Comparison of ENCODE assay signal across 9 cellular contexts in genomic region chr14:95452176-95452889, GRCh38.
DNase-seq lines count a peak whose midpoint lies in the region; ATAC-seq, FAIRE-seq and TF ChIP-seq lines count a peak whose summit lies in the region.
"Had no signal": no experiment of that assay in that cellular context is flagged by ENCODE, and none has a peak within 500 bp of the region (broad histone marks: within the 10 kb centered on the region; RNA-seq: fewer than 3 reads in every experiment).

No MANE protein-coding gene starts in this region.

- no peaks in the 10 kb centered on the region for H3K27me3 ChIP-seq in OCI-LY1 (ENCODE audit: insufficient read depth, low read length)
- H3K27me3 ChIP-seq in testis = no peaks in the 10 kb centered on the region

- H3K27me3 Mint-ChIP-seq in activated naive CD4-positive, alpha-beta T cell treated with anti-CD3 and anti-CD28 coated beads, Interleukin-2, amount 10 ng/mL, durations not matched to agents 7 days and 5 days = no peaks in the 10 kb centered on the region
- H3K27me3 Mint-ChIP-seq: central memory CD8-positive, alpha-beta T cell had no signal

- no peaks in the 10 kb centered on the region for H3K9me2 ChIP-seq in OCI-LY1 (ENCODE audit: low read depth, low read length)

- H3K27ac ChIP-seq in OCI-LY1 (ENCODE audit: low read depth, low read length, poor library complexity, severe bottlenecking) (no peak overlapping the region), testis (no peak overlapping the region)

- no peaks in the 10 kb centered on the region for H3K36me3 ChIP-seq in OCI-LY1 (ENCODE audit: insufficient read depth, low read length)
- no peaks in the 10 kb centered on the region for H3K36me3 ChIP-seq in testis (ENCODE audit: low read depth, missing control alignments)

- H3K9me3 Mint-ChIP-seq in activated naive CD4-positive, alpha-beta T cell treated with anti-CD3 and anti-CD28 coated beads, Interleukin-2, amount 10 ng/mL, durations not matched to agents 7 days and 5 days = no peaks in the 10 kb centered on the region
- H3K9me3 Mint-ChIP-seq: central memory CD8-positive, alpha-beta T cell had no signal

- ATAC-seq in GM18520 (IDR thresholded peaks at IDR 0.05; ENCODE audit: unreplicated experiment) = no peak

- WGBS in testis, 2 donors = 72 to 87% methylated on average over 18 of the region's 18 CpGs

- H3K36me3 Mint-ChIP-seq in activated naive CD4-positive, alpha-beta T cell treated with anti-CD3 and anti-CD28 coated beads, Interleukin-2, amount 10 ng/mL, durations not matched to agents 7 days and 5 days = peaks cover 47% of the 10 kb centered on the region

- H3K9me3 ChIP-seq in OCI-LY1 (ENCODE audit: low read length) = no peaks in the 10 kb centered on the region
- H3K9me3 ChIP-seq in testis = no peaks in the 10 kb centered on the region

- DNase-seq in activated naive CD4-positive, alpha-beta T cell treated with anti-CD3 and anti-CD28 coated beads, Interleukin-2, amount 10 ng/mL, durations not matched to agents 7 days and 5 days = peak; percentile 33
- DNase-seq in activated naive CD4-positive, alpha-beta T cell treated with Interleukin-2 at 50 U/mL for 16 hours = no peak
- DNase-seq in foreskin fibroblast = peak in 1 of 2 donors; percentile 29
- DNase-seq in testis = no peak
- no peak for DNase-seq in H54 (ENCODE audit: insufficient read length, low spot score)
- no peak for DNase-seq in occipital lobe (lab: John Stamatoyannopoulos, UW)

- H4K20me1 ChIP-seq in OCI-LY1 (ENCODE audit: insufficient read depth, low read length) = no peaks in the 10 kb centered on the region

- FAIRE-seq in H54 (lab: Jason Lieb, UNC) = no peak

- no peak overlapping the region for H3K4me3 ChIP-seq in OCI-LY1 (ENCODE audit: low read depth, low read length, poor library complexity, severe bottlenecking)
- no peak overlapping the region for H3K4me3 ChIP-seq in foreskin fibroblast (ENCODE audit: low read depth in 1 of 2, low read length in 2 of 2)
- no peak overlapping the region for H3K4me3 ChIP-seq in testis

- intact Hi-C loops in testis (cut with DNase I; ENCODE audit: low total_unique reads) = no loop called here

- CTCF ChIA-PET in activated naive CD4-positive, alpha-beta T cell treated with anti-CD3 and anti-CD28 coated beads, Interleukin-2, amount 10 ng/mL, durations not matched to agents 7 days and 5 days (lab: Charles Lee) = interaction anchor here (0.7 to 3.9 kb wide), 13 partner anchors 8 to 89 kb away, joined by 3 to 19 read pairs (median 3); no protein-coding TSS in a partner anchor

- no peak overlapping the region for H3K9ac ChIP-seq in OCI-LY1 (ENCODE audit: low read length)

- H2AFZ ChIP-seq in OCI-LY1 (ENCODE audit: low read length) = no peak overlapping the region

- H3K4me1 ChIP-seq in OCI-LY1 (ENCODE audit: insufficient read depth, low read length, severe bottlenecking) (peaks cover 11% of the 10 kb centered on the region), testis (peaks cover 14% of the 10 kb centered on the region)

- TF ChIP-seq CTCF in OCI-LY1 (IDR thresholded peaks at IDR 0.05; ENCODE audit: low read length) (peak; percentile 66), foreskin fibroblast (IDR thresholded peaks at IDR 0.05; ENCODE audit: low read depth, low read length) (peak; percentile 45), testis (IDR thresholded peaks at IDR 0.05) (peak in 2 of 3 experiments; percentile 10 to 13)

- H3K4me1 Mint-ChIP-seq in activated naive CD4-positive, alpha-beta T cell treated with anti-CD3 and anti-CD28 coated beads, Interleukin-2, amount 10 ng/mL, durations not matched to agents 7 days and 5 days = no peaks in the 10 kb centered on the region
- H3K4me1 Mint-ChIP-seq: central memory CD8-positive, alpha-beta T cell had no signal

- H3K79me2 ChIP-seq in OCI-LY1 (ENCODE audit: insufficient read depth, low read length) = no peaks in the 10 kb centered on the region

- no peaks in the 10 kb centered on the region for H3F3A ChIP-seq in OCI-LY1 (ENCODE audit: insufficient read depth, low read length)

- no peak for TF ChIP-seq POLR2A in testis (IDR thresholded peaks at IDR 0.05)
- TF ChIP-seq POLR2A in H54 (IDR thresholded peaks at IDR 0.05; ENCODE audit: low read depth, low read length) = no peak

- H3K27ac Mint-ChIP-seq in activated naive CD4-positive, alpha-beta T cell treated with anti-CD3 and anti-CD28 coated beads, Interleukin-2, amount 10 ng/mL, durations not matched to agents 7 days and 5 days = no peak overlapping the region

- no peak overlapping the region for H3K4me2 ChIP-seq in OCI-LY1 (ENCODE audit: low read length)

- H3K4me3 Mint-ChIP-seq in activated naive CD4-positive, alpha-beta T cell treated with anti-CD3 and anti-CD28 coated beads, Interleukin-2, amount 10 ng/mL, durations not matched to agents 7 days and 5 days = no peak overlapping the region
- H3K4me3 Mint-ChIP-seq: central memory CD8-positive, alpha-beta T cell had no signal

Comparison
In these comparisons a context has a peak if more than half of its experiments do, and no peak if none do; other contexts are left out.
1. CTCF ChIP-seq: peak in every context shown above with its lines; median percentile 66 in OCI-LY1; 45 in foreskin fibroblast; 12 in testis.